ENCODE assay signal across 1 cellular context in the genomic region with DNA sequence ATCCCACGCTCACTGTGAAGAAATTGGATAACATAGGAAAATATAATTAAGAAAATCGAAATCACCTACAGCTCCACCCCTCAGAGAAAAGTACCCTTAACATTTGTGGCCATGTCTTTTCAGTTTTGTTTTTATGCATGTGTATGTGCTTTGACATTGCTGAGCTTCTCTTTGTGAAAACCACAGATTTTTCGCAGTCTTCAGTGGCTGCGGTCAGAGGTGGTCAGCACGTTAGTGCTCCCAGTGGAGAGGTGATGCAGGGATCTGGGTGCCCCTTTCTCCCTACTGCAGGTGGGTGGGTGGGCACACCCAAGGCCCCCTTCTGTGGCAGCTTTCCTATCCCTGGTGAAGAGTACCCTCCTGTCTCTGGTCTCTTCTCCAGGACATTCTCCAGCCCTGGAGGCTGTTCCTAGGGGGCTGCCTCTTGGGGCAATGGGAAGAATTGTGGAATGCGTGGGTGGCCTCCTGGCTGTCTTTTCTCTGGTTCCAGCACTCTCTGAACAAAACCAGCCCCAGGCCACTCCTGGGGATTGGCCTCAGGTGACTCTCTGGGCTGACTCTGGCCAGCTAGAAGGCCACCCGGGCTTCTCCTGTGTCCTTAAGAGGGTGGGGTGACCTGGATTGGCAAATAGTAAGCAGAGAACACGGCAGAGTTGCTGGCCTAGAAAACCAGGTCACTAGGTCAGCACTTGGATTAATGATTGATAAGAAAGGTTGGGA.
TF ChIP-seq lines count a peak whose summit lies in the region.

No MANE protein-coding gene starts in this region.

TF ChIP-seq in HepG2, 621 proteins besides CTCF, POLR2A, EP300 and RAD21 (continued from another document and continues in another):
- TF ChIP-seq ZNF577 (CRISPR knock-in tag; IDR thresholded peaks at IDR 0.05; ENCODE audit: borderline replicate concordance, low read depth) (no peak), ZSCAN21 (CRISPR knock-in tag; IDR thresholded peaks at IDR 0.05; ENCODE audit: borderline replicate concordance) (no peak; the same call in 1 of the 2 replicates), MAFK (conservative IDR thresholded peaks at IDR 0.05 in 1 of 2, IDR thresholded peaks at IDR 0.05 in 1 of 2; ENCODE audit: low read length in 2 of 2) (0 out of 4 replicates have a peak, but pooled peaks have one; percentile 7 to 20), ZNF670 (CRISPR knock-in tag; IDR thresholded peaks at IDR 0.05; ENCODE audit: borderline replicate concordance) (no peak), ZNF274 (CRISPR knock-in tag; IDR thresholded peaks at IDR 0.05) (no peak), MED8 (CRISPR knock-in tag; IDR thresholded peaks at IDR 0.05; ENCODE audit: insufficient replicate concordance) (no peak), ZMAT3 (CRISPR knock-in tag; conservative IDR thresholded peaks at IDR 0.05) (no peak), ZNF33A (CRISPR knock-in tag; IDR thresholded peaks at IDR 0.05; ENCODE audit: borderline replicate concordance) (no peak), SNAI1 (CRISPR knock-in tag; IDR thresholded peaks at IDR 0.05; ENCODE audit: borderline replicate concordance) (no peak), ZNF644 (CRISPR knock-in tag; IDR thresholded peaks at IDR 0.05; ENCODE audit: low read depth) (no peak), ZNF382 (CRISPR knock-in tag; IDR thresholded peaks at IDR 0.05; ENCODE audit: borderline replicate concordance) (no peak), SP140L (CRISPR knock-in tag; IDR thresholded peaks at IDR 0.05; ENCODE audit: borderline replicate concordance) (no peak), ZNF431 (CRISPR knock-in tag; IDR thresholded peaks at IDR 0.05; ENCODE audit: borderline replicate concordance, low read depth) (no peak), AKAP8 (CRISPR knock-in tag; IDR thresholded peaks at IDR 0.05) (no peak), ZNF558 (CRISPR knock-in tag; IDR thresholded peaks at IDR 0.05; ENCODE audit: borderline replicate concordance) (no peak), ZNF788 (CRISPR knock-in tag; IDR thresholded peaks at IDR 0.05; ENCODE audit: borderline replicate concordance) (peak; percentile 77; the same call in 1 of the 2 replicates), ZFAT (CRISPR knock-in tag; conservative IDR thresholded peaks at IDR 0.05) (no peak), POLR2AphosphoS2 (IDR thresholded peaks at IDR 0.05; ENCODE audit: low read depth, low read length) (no peak), ZSCAN9 (CRISPR knock-in tag; IDR thresholded peaks at IDR 0.05; ENCODE audit: borderline replicate concordance) (peak; percentile 33; the same call in 1 of the 2 replicates), U2AF1 (optimal IDR thresholded peaks at IDR 0.05; ENCODE audit: low read depth, low read length) (no peak), CBX1 (IDR thresholded peaks at IDR 0.05; ENCODE audit: low read depth) (no peak), PRMT3 (CRISPR knock-in tag; IDR thresholded peaks at IDR 0.05; ENCODE audit: borderline replicate concordance, low read depth) (no peak), NR2F6 (IDR thresholded peaks at IDR 0.05) (peak; percentile 93), NR2F6 (CRISPR knock-in tag; IDR thresholded peaks at IDR 0.05) (peak; percentile 93), SIN3B (IDR thresholded peaks at IDR 0.05; ENCODE audit: low read length) (no peak), ZBTB7A (CRISPR knock-in tag; IDR thresholded peaks at IDR 0.05) (no peak), RNF2 (conservative IDR thresholded peaks at IDR 0.05; ENCODE audit: low read depth) (no peak), MEIS2 (CRISPR knock-in tag; IDR thresholded peaks at IDR 0.05) (no peak), EEA1 (CRISPR knock-in tag; IDR thresholded peaks at IDR 0.05; ENCODE audit: borderline replicate concordance) (no peak), ZFP90 (CRISPR knock-in tag; IDR thresholded peaks at IDR 0.05; ENCODE audit: borderline replicate concordance) (no peak)
- TF ChIP-seq, protein P1, sequence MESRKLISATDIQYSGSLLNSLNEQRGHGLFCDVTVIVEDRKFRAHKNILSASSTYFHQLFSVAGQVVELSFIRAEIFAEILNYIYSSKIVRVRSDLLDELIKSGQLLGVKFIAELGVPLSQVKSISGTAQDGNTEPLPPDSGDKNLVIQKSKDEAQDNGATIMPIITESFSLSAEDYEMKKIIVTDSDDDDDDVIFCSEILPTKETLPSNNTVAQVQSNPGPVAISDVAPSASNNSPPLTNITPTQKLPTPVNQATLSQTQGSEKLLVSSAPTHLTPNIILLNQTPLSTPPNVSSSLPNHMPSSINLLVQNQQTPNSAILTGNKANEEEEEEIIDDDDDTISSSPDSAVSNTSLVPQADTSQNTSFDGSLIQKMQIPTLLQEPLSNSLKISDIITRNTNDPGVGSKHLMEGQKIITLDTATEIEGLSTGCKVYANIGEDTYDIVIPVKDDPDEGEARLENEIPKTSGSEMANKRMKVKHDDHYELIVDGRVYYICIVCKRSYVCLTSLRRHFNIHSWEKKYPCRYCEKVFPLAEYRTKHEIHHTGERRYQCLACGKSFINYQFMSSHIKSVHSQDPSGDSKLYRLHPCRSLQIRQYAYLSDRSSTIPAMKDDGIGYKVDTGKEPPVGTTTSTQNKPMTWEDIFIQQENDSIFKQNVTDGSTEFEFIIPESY (CRISPR knock-in tag; IDR thresholded peaks at IDR 0.05), result no peak
- TF ChIP-seq, protein P2, sequence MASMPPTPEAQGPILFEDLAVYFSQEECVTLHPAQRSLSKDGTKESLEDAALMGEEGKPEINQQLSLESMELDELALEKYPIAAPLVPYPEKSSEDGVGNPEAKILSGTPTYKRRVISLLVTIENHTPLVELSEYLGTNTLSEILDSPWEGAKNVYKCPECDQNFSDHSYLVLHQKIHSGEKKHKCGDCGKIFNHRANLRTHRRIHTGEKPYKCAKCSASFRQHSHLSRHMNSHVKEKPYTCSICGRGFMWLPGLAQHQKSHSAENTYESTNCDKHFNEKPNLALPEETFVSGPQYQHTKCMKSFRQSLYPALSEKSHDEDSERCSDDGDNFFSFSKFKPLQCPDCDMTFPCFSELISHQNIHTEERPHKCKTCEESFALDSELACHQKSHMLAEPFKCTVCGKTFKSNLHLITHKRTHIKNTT (CRISPR knock-in tag; IDR thresholded peaks at IDR 0.05), result no peak
- TF ChIP-seq, protein P3, sequence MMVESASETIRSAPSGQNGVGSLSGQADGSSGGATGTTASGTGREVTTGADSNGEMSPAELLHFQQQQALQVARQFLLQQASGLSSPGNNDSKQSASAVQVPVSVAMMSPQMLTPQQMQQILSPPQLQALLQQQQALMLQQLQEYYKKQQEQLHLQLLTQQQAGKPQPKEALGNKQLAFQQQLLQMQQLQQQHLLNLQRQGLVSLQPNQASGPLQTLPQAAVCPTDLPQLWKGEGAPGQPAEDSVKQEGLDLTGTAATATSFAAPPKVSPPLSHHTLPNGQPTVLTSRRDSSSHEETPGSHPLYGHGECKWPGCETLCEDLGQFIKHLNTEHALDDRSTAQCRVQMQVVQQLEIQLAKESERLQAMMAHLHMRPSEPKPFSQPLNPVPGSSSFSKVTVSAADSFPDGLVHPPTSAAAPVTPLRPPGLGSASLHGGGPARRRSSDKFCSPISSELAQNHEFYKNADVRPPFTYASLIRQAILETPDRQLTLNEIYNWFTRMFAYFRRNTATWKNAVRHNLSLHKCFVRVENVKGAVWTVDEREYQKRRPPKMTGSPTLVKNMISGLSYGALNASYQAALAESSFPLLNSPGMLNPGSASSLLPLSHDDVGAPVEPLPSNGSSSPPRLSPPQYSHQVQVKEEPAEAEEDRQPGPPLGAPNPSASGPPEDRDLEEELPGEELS (CRISPR knock-in tag; IDR thresholded peaks at IDR 0.05), result peak; percentile 73; the same call in 1 of the 2 replicates
- TF ChIP-seq, protein P4, sequence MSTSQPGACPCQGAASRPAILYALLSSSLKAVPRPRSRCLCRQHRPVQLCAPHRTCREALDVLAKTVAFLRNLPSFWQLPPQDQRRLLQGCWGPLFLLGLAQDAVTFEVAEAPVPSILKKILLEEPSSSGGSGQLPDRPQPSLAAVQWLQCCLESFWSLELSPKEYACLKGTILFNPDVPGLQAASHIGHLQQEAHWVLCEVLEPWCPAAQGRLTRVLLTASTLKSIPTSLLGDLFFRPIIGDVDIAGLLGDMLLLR (CRISPR knock-in tag; IDR thresholded peaks at IDR 0.05), result no peak
- TF ChIP-seq, protein P5, sequence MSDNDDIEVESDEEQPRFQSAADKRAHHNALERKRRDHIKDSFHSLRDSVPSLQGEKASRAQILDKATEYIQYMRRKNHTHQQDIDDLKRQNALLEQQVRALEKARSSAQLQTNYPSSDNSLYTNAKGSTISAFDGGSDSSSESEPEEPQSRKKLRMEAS (IDR thresholded peaks at IDR 0.05), result peak; percentile 64; the same call in 1 of the 2 replicates
- TF ChIP-seq, protein P6, sequence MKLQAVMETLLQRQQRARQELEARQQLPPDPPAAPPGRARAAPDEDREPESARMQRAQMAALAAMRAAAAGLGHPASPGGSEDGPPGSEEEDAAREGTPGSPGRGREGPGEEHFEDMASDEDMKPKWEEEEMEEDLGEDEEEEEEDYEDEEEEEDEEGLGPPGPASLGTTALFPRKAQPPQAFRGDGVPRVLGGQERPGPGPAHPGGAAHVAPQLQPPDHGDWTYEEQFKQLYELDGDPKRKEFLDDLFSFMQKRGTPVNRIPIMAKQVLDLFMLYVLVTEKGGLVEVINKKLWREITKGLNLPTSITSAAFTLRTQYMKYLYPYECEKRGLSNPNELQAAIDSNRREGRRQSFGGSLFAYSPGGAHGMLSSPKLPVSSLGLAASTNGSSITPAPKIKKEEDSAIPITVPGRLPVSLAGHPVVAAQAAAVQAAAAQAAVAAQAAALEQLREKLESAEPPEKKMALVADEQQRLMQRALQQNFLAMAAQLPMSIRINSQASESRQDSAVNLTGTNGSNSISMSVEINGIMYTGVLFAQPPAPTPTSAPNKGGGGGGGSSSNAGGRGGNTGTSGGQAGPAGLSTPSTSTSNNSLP (IDR thresholded peaks at IDR 0.05; ENCODE audit: low read depth, low read length), result peak; percentile 89
- TF ChIP-seq, protein P7, sequence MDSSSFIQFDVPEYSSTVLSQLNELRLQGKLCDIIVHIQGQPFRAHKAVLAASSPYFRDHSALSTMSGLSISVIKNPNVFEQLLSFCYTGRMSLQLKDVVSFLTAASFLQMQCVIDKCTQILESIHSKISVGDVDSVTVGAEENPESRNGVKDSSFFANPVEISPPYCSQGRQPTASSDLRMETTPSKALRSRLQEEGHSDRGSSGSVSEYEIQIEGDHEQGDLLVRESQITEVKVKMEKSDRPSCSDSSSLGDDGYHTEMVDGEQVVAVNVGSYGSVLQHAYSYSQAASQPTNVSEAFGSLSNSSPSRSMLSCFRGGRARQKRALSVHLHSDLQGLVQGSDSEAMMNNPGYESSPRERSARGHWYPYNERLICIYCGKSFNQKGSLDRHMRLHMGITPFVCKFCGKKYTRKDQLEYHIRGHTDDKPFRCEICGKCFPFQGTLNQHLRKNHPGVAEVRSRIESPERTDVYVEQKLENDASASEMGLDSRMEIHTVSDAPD (CRISPR knock-in tag; IDR thresholded peaks at IDR 0.05), result peak; percentile 69; the same call in 1 of the 2 replicates
- TF ChIP-seq, protein P8, sequence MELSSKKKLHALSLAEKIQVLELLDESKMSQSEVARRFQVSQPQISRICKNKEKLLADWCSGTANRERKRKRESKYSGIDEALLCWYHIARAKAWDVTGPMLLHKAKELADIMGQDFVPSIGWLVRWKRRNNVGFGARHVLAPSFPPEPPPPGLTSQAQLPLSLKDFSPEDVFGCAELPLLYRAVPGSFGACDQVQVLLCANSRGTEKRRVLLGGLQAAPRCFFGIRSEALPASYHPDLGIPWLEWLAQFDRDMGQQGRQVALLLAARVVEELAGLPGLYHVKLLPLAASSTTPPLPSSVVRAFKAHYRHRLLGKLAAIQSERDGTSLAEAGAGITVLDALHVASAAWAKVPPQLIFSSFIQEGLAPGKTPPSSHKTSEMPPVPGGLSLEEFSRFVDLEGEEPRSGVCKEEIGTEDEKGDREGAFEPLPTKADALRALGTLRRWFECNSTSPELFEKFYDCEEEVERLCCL (CRISPR knock-in tag; IDR thresholded peaks at IDR 0.05; ENCODE audit: borderline replicate concordance), result no peak
- TF ChIP-seq, protein P9, sequence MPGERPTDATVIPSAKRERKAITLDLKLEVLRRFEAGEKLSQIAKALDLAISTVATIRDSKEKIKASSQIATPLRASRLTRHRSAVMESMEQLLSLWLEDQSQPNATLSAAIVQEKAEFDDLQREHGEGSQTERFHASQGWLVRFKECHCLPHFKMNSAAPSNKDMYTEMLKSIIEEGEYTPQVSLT (CRISPR knock-in tag; IDR thresholded peaks at IDR 0.05; ENCODE audit: borderline replicate concordance, low read depth), result no peak
- TF ChIP-seq, protein P10, sequence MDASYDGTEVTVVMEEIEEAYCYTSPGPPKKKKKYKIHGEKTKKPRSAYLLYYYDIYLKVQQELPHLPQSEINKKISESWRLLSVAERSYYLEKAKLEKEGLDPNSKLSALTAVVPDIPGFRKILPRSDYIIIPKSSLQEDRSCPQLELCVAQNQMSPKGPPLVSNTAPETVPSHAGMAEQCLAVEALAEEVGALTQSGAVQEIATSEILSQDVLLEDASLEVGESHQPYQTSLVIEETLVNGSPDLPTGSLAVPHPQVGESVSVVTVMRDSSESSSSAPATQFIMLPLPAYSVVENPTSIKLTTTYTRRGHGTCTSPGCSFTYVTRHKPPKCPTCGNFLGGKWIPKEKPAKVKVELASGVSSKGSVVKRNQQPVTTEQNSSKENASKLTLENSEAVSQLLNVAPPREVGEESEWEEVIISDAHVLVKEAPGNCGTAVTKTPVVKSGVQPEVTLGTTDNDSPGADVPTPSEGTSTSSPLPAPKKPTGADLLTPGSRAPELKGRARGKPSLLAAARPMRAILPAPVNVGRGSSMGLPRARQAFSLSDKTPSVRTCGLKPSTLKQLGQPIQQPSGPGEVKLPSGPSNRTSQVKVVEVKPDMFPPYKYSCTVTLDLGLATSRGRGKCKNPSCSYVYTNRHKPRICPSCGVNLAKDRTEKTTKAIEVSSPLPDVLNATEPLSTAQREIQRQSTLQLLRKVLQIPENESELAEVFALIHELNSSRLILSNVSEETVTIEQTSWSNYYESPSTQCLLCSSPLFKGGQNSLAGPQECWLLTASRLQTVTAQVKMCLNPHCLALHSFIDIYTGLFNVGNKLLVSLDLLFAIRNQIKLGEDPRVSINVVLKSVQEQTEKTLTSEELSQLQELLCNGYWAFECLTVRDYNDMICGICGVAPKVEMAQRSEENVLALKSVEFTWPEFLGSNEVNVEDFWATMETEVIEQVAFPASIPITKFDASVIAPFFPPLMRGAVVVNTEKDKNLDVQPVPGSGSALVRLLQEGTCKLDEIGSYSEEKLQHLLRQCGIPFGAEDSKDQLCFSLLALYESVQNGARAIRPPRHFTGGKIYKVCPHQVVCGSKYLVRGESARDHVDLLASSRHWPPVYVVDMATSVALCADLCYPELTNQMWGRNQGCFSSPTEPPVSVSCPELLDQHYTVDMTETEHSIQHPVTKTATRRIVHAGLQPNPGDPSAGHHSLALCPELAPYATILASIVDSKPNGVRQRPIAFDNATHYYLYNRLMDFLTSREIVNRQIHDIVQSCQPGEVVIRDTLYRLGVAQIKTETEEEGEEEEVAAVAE (CRISPR knock-in tag; IDR thresholded peaks at IDR 0.05; ENCODE audit: borderline replicate concordance), result no peak; the same call in 1 of the 2 replicates
- TF ChIP-seq, protein P11, sequence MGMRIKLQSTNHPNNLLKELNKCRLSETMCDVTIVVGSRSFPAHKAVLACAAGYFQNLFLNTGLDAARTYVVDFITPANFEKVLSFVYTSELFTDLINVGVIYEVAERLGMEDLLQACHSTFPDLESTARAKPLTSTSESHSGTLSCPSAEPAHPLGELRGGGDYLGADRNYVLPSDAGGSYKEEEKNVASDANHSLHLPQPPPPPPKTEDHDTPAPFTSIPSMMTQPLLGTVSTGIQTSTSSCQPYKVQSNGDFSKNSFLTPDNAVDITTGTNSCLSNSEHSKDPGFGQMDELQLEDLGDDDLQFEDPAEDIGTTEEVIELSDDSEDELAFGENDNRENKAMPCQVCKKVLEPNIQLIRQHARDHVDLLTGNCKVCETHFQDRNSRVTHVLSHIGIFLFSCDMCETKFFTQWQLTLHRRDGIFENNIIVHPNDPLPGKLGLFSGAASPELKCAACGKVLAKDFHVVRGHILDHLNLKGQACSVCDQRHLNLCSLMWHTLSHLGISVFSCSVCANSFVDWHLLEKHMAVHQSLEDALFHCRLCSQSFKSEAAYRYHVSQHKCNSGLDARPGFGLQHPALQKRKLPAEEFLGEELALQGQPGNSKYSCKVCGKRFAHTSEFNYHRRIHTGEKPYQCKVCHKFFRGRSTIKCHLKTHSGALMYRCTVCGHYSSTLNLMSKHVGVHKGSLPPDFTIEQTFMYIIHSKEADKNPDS (CRISPR knock-in tag; IDR thresholded peaks at IDR 0.05), result no peak
